Comparison of ENCODE assay signal across 13 cellular contexts in genomic region chr2:69243652-69244051, GRCh38.
"Had no signal": no experiment of that assay in that cellular context is flagged by ENCODE, and none has a peak within 500 bp of the region (broad histone marks: within the 10 kb centered on the region; RNA-seq: fewer than 3 reads in every experiment).

No MANE protein-coding gene starts in this region.

- ATAC-seq: activated naive CD4-positive, alpha-beta T cell treated with anti-CD3 and anti-CD28 coated beads, Interleukin-2, amount 50 U/mL, for 72 hours; left lung; stimulated activated naive CD8-positive, alpha-beta T cell treated with anti-CD3 and anti-CD28 coated beads, Interleukin-15, amount 100 ng/mL, for 72 hours had no signal

- H3K27ac ChIP-seq: left lung, neutrophil, parathyroid adenoma, suprapubic skin had no signal

- H3K27me3 ChIP-seq: left lung, neutrophil, suprapubic skin, transverse colon had no signal

- H3K36me3 ChIP-seq: left lung, neutrophil, transverse colon had no signal

- DNase-seq: activated CD4-positive, alpha-beta T cell treated with anti-CD3 and anti-CD28 coated beads for 1 hour; activated CD4-positive, alpha-beta T cell treated with anti-CD3 and anti-CD28 coated beads, Interleukin-2, amount 50 U/mL, for 48 hours; activated gamma-delta T cell treated with Interleukin-2 at 50 U/mL for 16 hours; head of caudate nucleus; left lung; midbrain; stimulated activated naive CD8-positive, alpha-beta T cell treated with anti-CD3 and anti-CD28 coated beads, Interleukin-15, amount 100 ng/mL, for 72 hours; T-helper 2 cell; transverse colon had no signal

- H3K79me2 ChIP-seq: parathyroid adenoma had no signal

- H3K4me3 ChIP-seq: left lung, suprapubic skin, transverse colon had no signal

- H2AFZ ChIP-seq: parathyroid adenoma had no signal

- H3K4me1 ChIP-seq: parathyroid adenoma had no signal

- H3K9ac ChIP-seq: parathyroid adenoma had no signal

- H3K9me3 ChIP-seq: left lung, neutrophil, suprapubic skin, transverse colon had no signal
